Comparison of ENCODE assay signal across 8 cellular contexts in genomic region chr2:10079931-10080535, GRCh38. TPM values are rescaled to one million over a fixed set of nuclear protein-coding genes. Genes with fewer than 3 reads are reported as not detected.
DNase-seq lines count a peak whose midpoint lies in the region; ATAC-seq, FAIRE-seq and TF ChIP-seq lines count a peak whose summit lies in the region.

TSS of gene CYS1 (minus strand) at chr2:10080411. CDS start at chr2:10080223, 188 bp downstream.

- no peak within 1 kb of the TSS for H3K56ac ChIP-seq in H9 (ENCODE audit: insufficient read length, low read depth, low read length)

- H2AK5ac ChIP-seq in H9 (ENCODE audit: insufficient read length, low read length): no peak within 1 kb of the TSS

- peaks cover 8% of the 10 kb centered on the region for H3K23me2 ChIP-seq in H9 (ENCODE audit: insufficient read length, low read depth, low read length, poor library complexity, severe bottlenecking)

- DNase-seq in NCI-H1417 (lab: John Stamatoyannopoulos, UW) (peak in 2 of 3 experiments; percentile 34 to 53), NCI-H1417 treated with DMSO at 0.1 percent for 48 hours (lab: John Stamatoyannopoulos, UW) (no peak), H9 (peak; percentile 59), SJSA1 (ENCODE audit: low read depth in 1 of 2, low spot score in 2 of 2) (peak in 1 of 2 experiments; percentile 55), endothelial cell of umbilical vein (ENCODE audit: low read depth, low spot score) (no peak), SW 1271 (lab: John Stamatoyannopoulos, UW) (no peak)
- peak in 2 of 10 donors; percentile 15 to 24 for DNase-seq in naive thymus-derived CD8-positive, alpha-beta T cell
- DNase-seq in central memory CD4-positive, alpha-beta T cell: no peak

- no peaks in the 10 kb centered on the region for H3K9me1 ChIP-seq in endothelial cell of umbilical vein (replicated peaks; ENCODE audit: control insufficient read depth, extremely low read depth, insufficient read depth, low read length)

- BruUV-seq in endothelial cell of umbilical vein (replicated peaks; lab: Mats Ljungman, UMichigan): no TSS peak

- H4K8ac ChIP-seq in H9 (replicated peaks; ENCODE audit: insufficient read length, low read depth, low read length): no peak within 1 kb of the TSS

- intact Hi-C loops in endothelial cell of umbilical vein (cut with micrococcal nuclease): no loop called here

- no peak within 1 kb of the TSS for H4K91ac ChIP-seq in H9 (ENCODE audit: insufficient read length, low read depth, low read length)

- TF ChIP-seq CTCF in H9 (conservative IDR thresholded peaks at IDR 0.05) (no peak; the same call in 2 of the 3 replicates), endothelial cell of umbilical vein (IDR thresholded peaks at IDR 0.05; ENCODE audit: extremely low read depth in 1 of 2, insufficient read depth in 1 of 2, low read depth in 1 of 2, low read length in 2 of 2) (no peak)

- H3K9ac ChIP-seq in H9 (ENCODE audit: extremely low read depth, insufficient read length, low read length): no peak within 1 kb of the TSS
- H3K9ac ChIP-seq in endothelial cell of umbilical vein (replicated peaks; ENCODE audit: extremely low read depth, insufficient read depth, low read length): no peak within 1 kb of the TSS

- H3K27ac Mint-ChIP-seq in H9: no peak within 1 kb of the TSS
- H3K27ac Mint-ChIP-seq in naive thymus-derived CD8-positive, alpha-beta T cell: peak within 1 kb of the TSS in 5 of 10 donors; percentile 28 to 74 (median 42)

- H2AFZ ChIP-seq in H9 (ENCODE audit: low read length) (no peak within 1 kb of the TSS), endothelial cell of umbilical vein (ENCODE audit: low read depth, low read length) (peak within 1 kb of the TSS; percentile 17)

- no peaks in the 10 kb centered on the region for H3K79me1 ChIP-seq in H9 (ENCODE audit: insufficient read depth, low read depth, low read length, poor library complexity, severe bottlenecking)

- H3K4me3 Mint-ChIP-seq in H9: peak within 1 kb of the TSS; percentile 58 to 82
- H3K4me3 Mint-ChIP-seq in naive thymus-derived CD8-positive, alpha-beta T cell: peak within 1 kb of the TSS; percentile 71 to 91 (median 84)

- peaks cover 7 to 27% of the 10 kb centered on the region in 2 experiments for H3K4me1 Mint-ChIP-seq in H9
- peaks cover 5 to 20% (median 15%) of the 10 kb centered on the region in 4 donors for H3K4me1 Mint-ChIP-seq in naive thymus-derived CD8-positive, alpha-beta T cell

- FAIRE-seq in endothelial cell of umbilical vein (lab: Jason Lieb, UNC): no peak

- no peak within 1 kb of the TSS for H2BK120ac ChIP-seq in H9 (ENCODE audit: low read depth, low read length, poor library complexity, severe bottlenecking)

- no peaks in the 10 kb centered on the region for H3K9me3 ChIP-seq in H9 (ENCODE audit: control insufficient read depth, low read depth, low read length)
- no peaks in the 10 kb centered on the region for H3K9me3 ChIP-seq in SJSA1 (replicated peaks)
- H3K9me3 ChIP-seq in endothelial cell of umbilical vein (replicated peaks; ENCODE audit: control insufficient read depth, insufficient read depth, low read length): no peaks in the 10 kb centered on the region

- H3K14ac ChIP-seq in H9 (ENCODE audit: insufficient read depth, low read length): no peak within 1 kb of the TSS

- peaks cover 3% of the 10 kb centered on the region; the same call in 1 of the 2 replicates for H3K36me3 ChIP-seq in SJSA1
- H3K36me3 ChIP-seq in endothelial cell of umbilical vein (ENCODE audit: control insufficient read depth in 2 of 2, extremely low read depth in 1 of 2, insufficient read depth in 2 of 2, low read length in 2 of 2): no peaks in the 10 kb centered on the region

- peak; percentile 11 to 57 for ATAC-seq in naive thymus-derived CD8-positive, alpha-beta T cell

- H3K27me3 Mint-ChIP-seq in H9 (ENCODE audit: low read depth): peaks cover 88% of the 10 kb centered on the region
- peaks cover 53 to 87% (median 74%) of the 10 kb centered on the region in 5 donors for H3K27me3 Mint-ChIP-seq in naive thymus-derived CD8-positive, alpha-beta T cell

- no CpG with 5 or more reads among the region's 88 CpGs for WGBS in H9 (ENCODE audit: extremely low coverage, insufficient read length, low lambda C conversion rate)

- H3K79me2 ChIP-seq in H9 (ENCODE audit: insufficient read depth, low read length): no peaks in the 10 kb centered on the region
- H3K79me2 ChIP-seq in endothelial cell of umbilical vein (ENCODE audit: control insufficient read depth, insufficient read depth, low read length): no peaks in the 10 kb centered on the region

- no peak within 1 kb of the TSS for H3K18ac ChIP-seq in H9 (ENCODE audit: insufficient read length, low read depth, low read length)

- no peaks in the 10 kb centered on the region for H4K20me1 ChIP-seq in H9 (ENCODE audit: control insufficient read depth, insufficient read depth, insufficient read length)
- no peaks in the 10 kb centered on the region for H4K20me1 ChIP-seq in endothelial cell of umbilical vein (replicated peaks; ENCODE audit: control insufficient read depth, extremely low read depth, insufficient read depth, low read length)

- H2BK12ac ChIP-seq in H9 (ENCODE audit: insufficient read length, low read depth, low read length): no peak within 1 kb of the TSS

- H3K4ac ChIP-seq in H9 (ENCODE audit: low read depth, low read length): no peak within 1 kb of the TSS

- H3K27ac ChIP-seq in H9 (ENCODE audit: insufficient read length, low read depth, low read length) (no peak within 1 kb of the TSS), SJSA1 (peak within 1 kb of the TSS; percentile 71), endothelial cell of umbilical vein (ENCODE audit: insufficient read depth, low read depth, low read length) (no peak within 1 kb of the TSS)

- no peaks in the 10 kb centered on the region for H3K9me3 Mint-ChIP-seq in H9
- no peaks in the 10 kb centered on the region for H3K9me3 Mint-ChIP-seq in naive thymus-derived CD8-positive, alpha-beta T cell

- TF ChIP-seq POLR2A in endothelial cell of umbilical vein (IDR thresholded peaks at IDR 0.05; ENCODE audit: low read depth, low read length): no peak

- H2BK20ac ChIP-seq in H9 (ENCODE audit: low read depth, low read length, poor library complexity, severe bottlenecking): no peak within 1 kb of the TSS

- CTCF ChIA-PET in endothelial cell of umbilical vein (lab: Charles Lee): interaction anchor here (0.6 to 3.8 kb wide), 9 partner anchors 8 to 355 kb away, joined by 3 to 47 read pairs (median 4); no protein-coding TSS in a partner anchor

- H3K4me1 ChIP-seq in H9 (ENCODE audit: insufficient read depth, low read length): no peaks in the 10 kb centered on the region; the same call in 1 of the 2 replicates
- peaks cover 32% of the 10 kb centered on the region for H3K4me1 ChIP-seq in SJSA1 (replicated peaks)
- H3K4me1 ChIP-seq in endothelial cell of umbilical vein (ENCODE audit: control insufficient read depth, extremely low read depth, insufficient read depth, low read length): no peaks in the 10 kb centered on the region

- no peak within 1 kb of the TSS for H2BK5ac ChIP-seq in H9 (ENCODE audit: insufficient read length, low read length)

- no peak within 1 kb of the TSS for H2BK15ac ChIP-seq in H9 (ENCODE audit: low read depth, low read length)

- H3K4me2 ChIP-seq in H9 (ENCODE audit: insufficient read depth, insufficient read length, low read length): peak within 1 kb of the TSS; percentile 58
- no peak within 1 kb of the TSS for H3K4me2 ChIP-seq in endothelial cell of umbilical vein (ENCODE audit: insufficient read depth, low read length)

- peaks cover 9% of the 10 kb centered on the region; the same call in 1 of the 2 replicates for H3K27me3 ChIP-seq in H9 (ENCODE audit: insufficient read depth, low read length)
- H3K27me3 ChIP-seq in SJSA1 (replicated peaks): 0 out of 2 replicates have a peak, but pooled peaks cover 4% of the 10 kb centered on the region
- H3K27me3 ChIP-seq in endothelial cell of umbilical vein (ENCODE audit: control insufficient read depth in 2 of 2, insufficient read depth in 2 of 2, low read length in 2 of 2): peaks cover 50 to 62% of the 10 kb centered on the region in 2 experiments

- no peaks in the 10 kb centered on the region; a peak in 1 of 7 replicates for H3K36me3 Mint-ChIP-seq in H9 (ENCODE audit: insufficient read depth in 1 of 3, low read depth in 3 of 3)
- H3K36me3 Mint-ChIP-seq in naive thymus-derived CD8-positive, alpha-beta T cell: peaks cover 0 to 5% (median 2%) of the 10 kb centered on the region in 3 donors

- dilution Hi-C loops in endothelial cell of umbilical vein (cut with MboI; ENCODE audit: extremely low pct_ligation_motif_present, low sequenced_read_pairs): no loop called here

- H3K4me3 ChIP-seq in SJSA1: peak within 1 kb of the TSS; percentile 86
- H3K4me3 ChIP-seq in endothelial cell of umbilical vein (replicated peaks in 1 of 3; ENCODE audit: insufficient read depth in 1 of 3, low read depth in 1 of 3, low read length in 3 of 3): peak within 1 kb of the TSS in 1 of 3 experiments; percentile 36

- POLR2A ChIA-PET in endothelial cell of umbilical vein (lab: Charles Lee): no interaction called here
- POLR2A ChIA-PET in naive thymus-derived CD8-positive, alpha-beta T cell (lab: Charles Lee): no interaction called here

- H3T11ph ChIP-seq in H9 (ENCODE audit: low read length): no peak within 1 kb of the TSS

- no peak within 1 kb of the TSS for H4K5ac ChIP-seq in H9 (ENCODE audit: insufficient read length, low read depth, low read length)

- H3K23ac ChIP-seq in H9 (ENCODE audit: insufficient read length, low read depth, low read length): no peak within 1 kb of the TSS

TF ChIP-seq in endothelial cell of umbilical vein, 7 proteins besides CTCF, POLR2A, EP300 and RAD21:
- TF ChIP-seq GATA2 (IDR thresholded peaks at IDR 0.05; ENCODE audit: insufficient read depth, insufficient read length, low read depth, low read length) (no peak), POLR2AphosphoS5 (IDR thresholded peaks at IDR 0.05; ENCODE audit: insufficient read depth, low read depth, low read length) (no peak), JUN (IDR thresholded peaks at IDR 0.05; ENCODE audit: borderline replicate concordance, insufficient read depth, insufficient read length, low read depth) (no peak), MYC (IDR thresholded peaks at IDR 0.05; ENCODE audit: low read depth, low read length) (no peak)

RNA-seq across cellular contexts. Expression of gene CYS1, which starts in this region (rescaled TPM):
- total RNA-seq in H9 (2021): 0.07 and 0.35 TPM in 2 replicates
- 13.7 and 21.3 TPM in 2 replicates for total RNA-seq in SJSA1 (2014; rRNA removed; shearing (Covaris generic))
- 0.25 TPM in 1 of 2 replicates, not detected in the other for total RNA-seq in endothelial cell of umbilical vein
- polyA plus RNA-seq in endothelial cell of umbilical vein: 0.03 TPM in 1 of 2 replicates, not detected in the other
- polyA plus RNA-seq in endothelial cell of umbilical vein (2011; cell fraction: cytosol; rRNA removed): 0.01 and 0.03 TPM in 2 replicates
- 0.04 TPM in 1 of 2 replicates, not detected in the other for polyA plus RNA-seq in endothelial cell of umbilical vein (2011; cell fraction: nucleus; rRNA removed)
- 0.08 TPM in 1 of 2 replicates, not detected in the other for polyA plus RNA-seq in endothelial cell of umbilical vein (2012)
- polyA minus RNA-seq in endothelial cell of umbilical vein: not detected in 2 replicates
- not detected for polyA minus RNA-seq in endothelial cell of umbilical vein (2011; cell fraction: cytosol; rRNA and poly(A)+ RNA removed)
- polyA minus RNA-seq in endothelial cell of umbilical vein (2011; cell fraction: nucleus; rRNA and poly(A)+ RNA removed): not detected in 2 replicates
- not detected for total RNA-seq in naive thymus-derived CD8-positive, alpha-beta T cell
- polyA plus RNA-seq in naive thymus-derived CD8-positive, alpha-beta T cell: not detected

Comparison
In these comparisons a context has a peak if more than half of its experiments do, and no peak if none do; other contexts are left out.
1. RNA of gene CYS1 (total RNA-seq): 13.7 to 21.3 TPM in SJSA1; 0.07 to 0.35 TPM in H9, 0.25 TPM in endothelial cell of umbilical vein and not detected in naive thymus-derived CD8-positive, alpha-beta T cell; every median in the first group is over 10 times any median in the second.
2. DNase-seq: peak in NCI-H1417 (2 of 3); none in NCI-H1417 treated with DMSO at 0.1 percent for 48 hours (single experiment), endothelial cell of umbilical vein (single experiment), SW 1271 (0 of 2) and central memory CD4-positive, alpha-beta T cell (single experiment).
3. Peak in DNase-seq and H3K4me2 ChIP-seq in H9; RNA of the gene not detected or under 1 TPM.
4. Peak in ATAC-seq in naive thymus-derived CD8-positive, alpha-beta T cell; RNA of the gene not detected or under 1 TPM.